ENCODE assay signal across 22 cellular contexts in genomic region chr7:119413314-119413805, GRCh38.
"Had no signal": no experiment of that assay in that cellular context is flagged by ENCODE, and none has a peak within 500 bp of the region (broad histone marks: within the 10 kb centered on the region; RNA-seq: fewer than 3 reads in every experiment).

No MANE protein-coding gene starts in this region.

- H3K36me3 ChIP-seq: esophagus muscularis mucosa, gastroesophageal sphincter, lower lobe of right lung, prostate gland, right atrium auricular region, transverse colon, vagina had no signal

- H2AFZ ChIP-seq: parathyroid adenoma had no signal

- H3K9ac ChIP-seq: parathyroid adenoma had no signal

- H3K4me1 ChIP-seq: esophagus muscularis mucosa, foreskin keratinocyte, gastroesophageal sphincter, lower lobe of right lung, parathyroid adenoma, prostate gland, right atrium auricular region, transverse colon, vagina had no signal

- H3K27me3 ChIP-seq: esophagus muscularis mucosa, foreskin keratinocyte, gastroesophageal sphincter, right atrium auricular region, transverse colon, vagina had no signal

- ATAC-seq: foreskin keratinocyte; gastroesophageal sphincter; left ventricle myocardium superior; lower lobe of right lung; naive thymus-derived CD8-positive, alpha-beta T cell; sciatic nerve; stimulated activated naive B cell treated with anti-CD40 and anti-IgM and Interleukin-4, amounts not matched to agents 10 μg/mL and 1 μg/mL and 100 μg/mL, for 72 hours had no signal

- H3K79me2 ChIP-seq: parathyroid adenoma had no signal

- H3K4me3 ChIP-seq: coronary artery, esophagus muscularis mucosa, gastroesophageal sphincter, lower lobe of right lung, prostate gland, right atrium auricular region, transverse colon, vagina had no signal

- FAIRE-seq: endothelial cell of umbilical vein had no signal

- H3K27ac ChIP-seq: coronary artery, esophagus muscularis mucosa, foreskin keratinocyte, gastroesophageal sphincter, lower lobe of right lung, parathyroid adenoma, prostate gland, right atrium auricular region, transverse colon, vagina had no signal

- DNase-seq: dermis blood vessel endothelial cell; effector memory CD4-positive, alpha-beta T cell; foreskin keratinocyte; hypothalamus; immature natural killer cell; islet precursor cell; left ventricle myocardium superior; lower lobe of right lung; naive thymus-derived CD8-positive, alpha-beta T cell; stimulated activated CD4-positive, alpha-beta T cell treated with anti-CD3 and anti-CD28 coated beads, Interleukin-15, amount 100 ng/mL, for 24 hours; stimulated activated CD4-positive, alpha-beta T cell treated with anti-CD3 and anti-CD28 coated beads, Interleukin-2, amount 100 ng/mL, for 48 hours; stimulated activated naive B cell treated with anti-CD40 and anti-IgM and Interleukin-4, amounts not matched to agents 10 μg/mL and 1 μg/mL and 100 μg/mL, for 72 hours; transverse colon had no signal

- H3K9me3 ChIP-seq: gastroesophageal sphincter, lower lobe of right lung, prostate gland, right atrium auricular region, transverse colon, vagina had no signal
